Comparison of ENCODE assay signal across 9 cellular contexts in genomic region chr19:19403373-19403901, GRCh38. TPM values are rescaled to one million over a fixed set of nuclear protein-coding genes. Genes with fewer than 3 reads are reported as not detected.
DNase-seq lines count a peak whose midpoint lies in the region; ATAC-seq, FAIRE-seq and TF ChIP-seq lines count a peak whose summit lies in the region.
"Had no signal": no experiment of that assay in that cellular context is flagged by ENCODE, and none has a peak within 500 bp of the region (broad histone marks: within the 10 kb centered on the region; RNA-seq: fewer than 3 reads in every experiment).

No MANE protein-coding gene starts in this region.

- CTCF ChIA-PET in activated CD8-positive, alpha-beta T cell treated with anti-CD3 and anti-CD28 coated beads, Interleukin-2, amount 10 ng/mL, durations not matched to agents 7 days and 5 days (lab: Charles Lee): interaction anchor here (0.9 to 4.0 kb wide), 2 partner anchors 87 kb away, joined by 4 to 40 read pairs; no protein-coding TSS in a partner anchor

- dilution Hi-C loops in keratinocyte (cut with MboI; ENCODE audit: extremely low pct_ligation_motif_present, low sequenced_read_pairs): no loop called here

- H3K27me3 Mint-ChIP-seq in GM23338 (ENCODE audit: insufficient read depth, low read depth, poor library complexity): peaks cover 12% of the 10 kb centered on the region
- H3K27me3 Mint-ChIP-seq in activated CD8-positive, alpha-beta T cell treated with anti-CD3 and anti-CD28 coated beads, Interleukin-2, amount 10 ng/mL, durations not matched to agents 7 days and 5 days (ENCODE audit: low read depth): no peaks in the 10 kb centered on the region

- H3K27ac Mint-ChIP-seq in GM23338: 0 out of 2 replicates have a peak overlapping the region, but pooled peaks have one; percentile 1
- H3K27ac Mint-ChIP-seq in activated CD8-positive, alpha-beta T cell treated with anti-CD3 and anti-CD28 coated beads, Interleukin-2, amount 10 ng/mL, durations not matched to agents 7 days and 5 days: peak overlapping the region; percentile 49

- peak overlapping the region; percentile 4 for H3K9ac ChIP-seq in keratinocyte (ENCODE audit: control insufficient read depth, extremely low read depth, insufficient read depth, low read length)

- ATAC-seq in GM23338: no peak
- ATAC-seq in activated CD8-positive, alpha-beta T cell treated with anti-CD3 and anti-CD28 coated beads, Interleukin-2, amount 10 ng/mL, durations not matched to agents 7 days and 5 days: no peak
- ATAC-seq: GM12878 had no signal

- peaks cover 46% of the 10 kb centered on the region for H3K79me2 ChIP-seq in ACC112 (ENCODE audit: control insufficient read depth, insufficient read depth, low read length, unreplicated experiment)
- H3K79me2 ChIP-seq in GM23338 (replicated peaks; ENCODE audit: insufficient read depth): peaks cover 64% of the 10 kb centered on the region
- peaks cover 49% of the 10 kb centered on the region for H3K79me2 ChIP-seq in keratinocyte (ENCODE audit: control insufficient read depth, insufficient read depth, low read length)

- H3K4me3 ChIP-seq in ACC112 (ENCODE audit: low read depth, low read length): no peak overlapping the region
- H3K4me3 ChIP-seq in GM23338: no peak overlapping the region
- no peak overlapping the region for H3K4me3 ChIP-seq in keratinocyte (ENCODE audit: control insufficient read depth in 2 of 3, extremely low read depth in 1 of 3, insufficient read depth in 2 of 3, low read depth in 1 of 3, low read length in 3 of 3)
- H3K4me3 ChIP-seq: GM12878 had no signal

- H3K4me1 ChIP-seq in ACC112 (ENCODE audit: control insufficient read depth, insufficient read depth, low read length, unreplicated experiment): peaks cover 40% of the 10 kb centered on the region
- peaks cover 26% of the 10 kb centered on the region for H3K4me1 ChIP-seq in GM23338 (ENCODE audit: insufficient read depth)
- H3K4me1 ChIP-seq in keratinocyte (ENCODE audit: control insufficient read depth, extremely low read depth, insufficient read depth, low read length): peaks cover 32% of the 10 kb centered on the region

- H3K9me1 ChIP-seq in keratinocyte (ENCODE audit: control insufficient read depth, extremely low read depth, insufficient read depth, low read length): peaks cover 7% of the 10 kb centered on the region

- H3F3A ChIP-seq in GM23338 (replicated peaks; ENCODE audit: low read depth): peaks cover 18% of the 10 kb centered on the region

- H3K4me2 ChIP-seq in GM23338: no peak overlapping the region
- peak overlapping the region; percentile 25 for H3K4me2 ChIP-seq in keratinocyte (ENCODE audit: control insufficient read depth, extremely low read depth, insufficient read depth, low read depth, low read length)

- no peaks in the 10 kb centered on the region; the same call in 2 of the 3 replicates for H3K36me3 Mint-ChIP-seq in GM23338 (ENCODE audit: low read depth)
- peaks cover 22% of the 10 kb centered on the region for H3K36me3 Mint-ChIP-seq in activated CD8-positive, alpha-beta T cell treated with anti-CD3 and anti-CD28 coated beads, Interleukin-2, amount 10 ng/mL, durations not matched to agents 7 days and 5 days (ENCODE audit: low read depth)

- H3K4me3 Mint-ChIP-seq in GM23338: no peak overlapping the region; the same call in 2 of the 3 replicates
- H3K4me3 Mint-ChIP-seq in activated CD8-positive, alpha-beta T cell treated with anti-CD3 and anti-CD28 coated beads, Interleukin-2, amount 10 ng/mL, durations not matched to agents 7 days and 5 days: no peak overlapping the region

- TF ChIP-seq CTCF in GM23338 (conservative IDR thresholded peaks at IDR 0.05; ENCODE audit: low read depth in 2 of 2): no peak
- no peak for TF ChIP-seq CTCF in keratinocyte (optimal IDR thresholded peaks at IDR 0.05 in 1 of 3, IDR thresholded peaks at IDR 0.05 in 1 of 3, conservative IDR thresholded peaks at IDR 0.05 in 1 of 3; ENCODE audit: extremely low read depth in 1 of 3, insufficient read depth in 2 of 3, low read length in 3 of 3)

- no peaks in the 10 kb centered on the region for H3K9me2 ChIP-seq in GM23338 (ENCODE audit: insufficient read depth)

- H3K36me3 ChIP-seq in ACC112 (ENCODE audit: insufficient read depth, low read length) (no peaks in the 10 kb centered on the region), GM23338 (ENCODE audit: insufficient read depth) (no peaks in the 10 kb centered on the region), keratinocyte (ENCODE audit: control insufficient read depth in 2 of 2, extremely low read depth in 1 of 2, insufficient read depth in 2 of 2, low read length in 2 of 2) (no peaks in the 10 kb centered on the region)

- peak; percentile 43 for FAIRE-seq in keratinocyte (lab: Jason Lieb, UNC)
- FAIRE-seq: GM12878 had no signal

- H4K20me1 ChIP-seq in GM23338 (replicated peaks; ENCODE audit: insufficient read depth) (peaks cover 20% of the 10 kb centered on the region), keratinocyte (ENCODE audit: control insufficient read depth, extremely low read depth, insufficient read depth, low read length) (peaks cover 10% of the 10 kb centered on the region)

- peak overlapping the region; percentile 91 for H3K27ac ChIP-seq in ACC112 (ENCODE audit: low read depth, low read length)
- H3K27ac ChIP-seq in GM23338 (ENCODE audit: low read depth): no peak overlapping the region
- H3K27ac ChIP-seq in keratinocyte (ENCODE audit: control insufficient read depth, insufficient read depth, low read length): peak overlapping the region; percentile 65

- no peaks in the 10 kb centered on the region for H3K9me3 Mint-ChIP-seq in GM23338
- H3K9me3 Mint-ChIP-seq in activated CD8-positive, alpha-beta T cell treated with anti-CD3 and anti-CD28 coated beads, Interleukin-2, amount 10 ng/mL, durations not matched to agents 7 days and 5 days (ENCODE audit: insufficient read depth): no peaks in the 10 kb centered on the region

- H3K9me3 ChIP-seq in keratinocyte (ENCODE audit: control insufficient read depth, low read depth, low read length): no peaks in the 10 kb centered on the region

- POLR2A ChIA-PET in activated CD8-positive, alpha-beta T cell treated with anti-CD3 and anti-CD28 coated beads, Interleukin-2, amount 10 ng/mL, durations not matched to agents 7 days and 5 days (lab: Charles Lee): no interaction called here

- H3K27me3 ChIP-seq in ACC112 (ENCODE audit: insufficient read depth, low read length) (no peaks in the 10 kb centered on the region), GM23338 (ENCODE audit: insufficient read depth) (no peaks in the 10 kb centered on the region), keratinocyte (ENCODE audit: control insufficient read depth, extremely low read depth, insufficient read depth, low read length) (no peaks in the 10 kb centered on the region)

- H2AFZ ChIP-seq in ACC112 (ENCODE audit: low read length, unreplicated experiment) (no peak overlapping the region), GM23338 (no peak overlapping the region), keratinocyte (ENCODE audit: control insufficient read depth, low read length) (no peak overlapping the region)

- DNase-seq in GM23338 (ENCODE audit: low spot score): no peak
- no peak for DNase-seq in activated CD8-positive, alpha-beta T cell treated with anti-CD3 and anti-CD28 coated beads, Interleukin-2, amount 10 ng/mL, durations not matched to agents 7 days and 5 days
- DNase-seq in keratinocyte (ENCODE audit: low read depth, low spot score): no peak
- no peak for DNase-seq in dedifferentiated amniotic fluid mesenchymal stem cell (ENCODE audit: extremely low spot score)
- no peak for DNase-seq in SHP77 (lab: John Stamatoyannopoulos, UW)
- no peak for DNase-seq in NCI-H345 (lab: John Stamatoyannopoulos, UW)
- DNase-seq in UCSD-AML1 (lab: John Stamatoyannopoulos, UW; ENCODE audit: unreplicated experiment): no peak

- H3K4me1 Mint-ChIP-seq in GM23338: peaks cover 32% of the 10 kb centered on the region
- peaks cover 47% of the 10 kb centered on the region for H3K4me1 Mint-ChIP-seq in activated CD8-positive, alpha-beta T cell treated with anti-CD3 and anti-CD28 coated beads, Interleukin-2, amount 10 ng/mL, durations not matched to agents 7 days and 5 days (ENCODE audit: low read depth)

TF ChIP-seq in GM23338, 12 proteins besides CTCF, POLR2A, EP300 and RAD21 (continues in another document):
- TF ChIP-seq EZH2 (IDR thresholded peaks at IDR 0.05; ENCODE audit: low read depth, unreplicated experiment): no peak

RNA-seq across cellular contexts. Expression of gene GATAD2A, which starts 2.0 kb away (rescaled TPM):
- 123 and 151 TPM in 2 replicates for total RNA-seq in GM23338 (2014; rRNA removed; shearing (Covaris generic))
- polyA plus RNA-seq in GM23338 (2016; fragmentation: Nextera tagmentation; extraction: Ambion mirVana) (40.0 and 49.2 TPM in 2 replicates), keratinocyte (14.6 to 81.0 TPM (median 28.4 TPM) in 3 replicates)
- 100 to 1,000 TPM; 180 TPM for total RNA-seq in activated CD8-positive, alpha-beta T cell treated with anti-CD3 and anti-CD28 coated beads, Interleukin-2, amount 10 ng/mL, durations not matched to agents 7 days and 5 days
- polyA plus RNA-seq in keratinocyte (2011; ENCODE audit: low read depth): 71.6 TPM
- 26.1 and 55.1 TPM in 2 replicates for polyA plus RNA-seq in keratinocyte (2011; cell fraction: cytosol; rRNA removed)
- 33.4 and 37.0 TPM in 2 replicates for polyA plus RNA-seq in keratinocyte (2011; cell fraction: nucleus; rRNA removed)
- 33.8 and 64.9 TPM in 2 replicates for polyA plus RNA-seq in keratinocyte (2012; ENCODE audit: low replicate concordance)
- polyA minus RNA-seq in keratinocyte: 10.3 to 40.8 TPM (median 17.9 TPM) in 3 replicates
- 76.4 TPM for polyA minus RNA-seq in keratinocyte (2011; cell fraction: cytosol; rRNA and poly(A)+ RNA removed)
- polyA minus RNA-seq in keratinocyte (2011; cell fraction: nucleus; rRNA and poly(A)+ RNA removed): 22.9 and 25.1 TPM in 2 replicates
